ENCODE assay signal across 1 cellular context in the genomic region with DNA sequence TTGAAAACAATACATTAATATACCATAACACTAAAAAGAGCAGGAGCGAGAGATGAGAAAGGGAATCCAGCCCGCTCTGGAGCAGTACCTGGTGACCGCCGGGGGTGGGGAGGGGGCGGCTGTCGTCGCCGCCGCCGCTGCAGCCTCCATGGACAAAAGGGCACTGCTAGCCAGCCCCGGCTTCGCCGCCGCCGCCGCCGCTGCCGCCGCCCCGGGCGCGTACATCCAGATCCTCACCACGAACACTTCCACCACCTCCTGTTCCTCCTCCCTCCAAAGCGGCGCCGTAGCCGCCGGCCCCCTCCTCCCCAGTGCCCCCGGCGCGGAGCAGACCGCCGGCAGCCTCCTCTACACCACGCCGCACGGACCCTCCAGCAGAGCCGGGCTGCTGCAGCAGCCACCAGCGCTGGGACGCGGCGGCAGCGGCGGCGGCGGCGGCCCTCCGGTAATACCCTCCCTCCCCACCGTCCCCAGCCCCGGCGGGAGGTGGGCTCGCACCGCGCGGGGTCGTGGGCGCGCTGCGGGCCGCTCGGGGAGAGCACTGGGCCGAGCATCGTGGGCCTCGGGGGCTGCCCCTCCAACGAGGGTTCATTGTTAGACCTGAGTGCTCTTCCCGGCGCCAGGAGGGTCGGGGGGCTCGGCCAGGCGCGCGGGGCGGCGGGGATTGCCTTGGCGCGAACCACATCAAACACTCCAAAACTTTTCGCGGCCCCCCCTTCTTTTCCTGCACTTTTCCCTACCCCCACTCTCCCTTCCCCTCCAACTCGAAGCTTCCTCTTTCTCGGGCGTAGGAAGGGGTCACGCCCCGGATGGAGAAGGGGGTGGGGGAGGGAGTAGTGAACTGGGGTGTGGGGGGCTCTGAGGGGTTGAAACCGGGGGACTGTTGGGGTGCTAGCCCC.
TF ChIP-seq lines count a peak whose summit lies in the region.

No MANE protein-coding gene starts in this region.

TF ChIP-seq in H1, 55 proteins besides CTCF, POLR2A, EP300 and RAD21:
- TF ChIP-seq CHD2 (IDR thresholded peaks at IDR 0.05; ENCODE audit: low read length) (no peak), NRF1 (IDR thresholded peaks at IDR 0.05; ENCODE audit: low read depth, low read length) (no peak), SUZ12 (IDR thresholded peaks at IDR 0.05; ENCODE audit: low read length) (no peak), TBP (IDR thresholded peaks at IDR 0.05; ENCODE audit: low read depth, low read length) (no peak; the same call in 1 of the 2 replicates), POLR2AphosphoS5 (IDR thresholded peaks at IDR 0.05; ENCODE audit: low read depth, low read length) (peak; percentile 70), CHD7 (IDR thresholded peaks at IDR 0.05; ENCODE audit: insufficient replicate concordance, low read length) (no peak), GTF2F1 (IDR thresholded peaks at IDR 0.05; ENCODE audit: borderline replicate concordance, low read depth, low read length) (no peak), RNF2 (IDR thresholded peaks at IDR 0.05; ENCODE audit: borderline replicate concordance, low read depth, low read length, missing control alignments, poor library complexity, severe bottlenecking) (no peak), HDAC6 (IDR thresholded peaks at IDR 0.05; ENCODE audit: low read depth, low read length) (no peak), TAF7 (optimal IDR thresholded peaks at IDR 0.05; ENCODE audit: borderline replicate concordance, low read depth, low read length) (no peak), RBBP5 (IDR thresholded peaks at IDR 0.05; ENCODE audit: borderline replicate concordance, low read depth, low read length) (peak; percentile 64; the same call in 1 of the 2 replicates), SIX5 (IDR thresholded peaks at IDR 0.05; ENCODE audit: low read depth, low read length) (no peak), BCL11A (IDR thresholded peaks at IDR 0.05; ENCODE audit: low read depth in 2 of 2, low read length in 2 of 2) (no peak), GABPA (IDR thresholded peaks at IDR 0.05; ENCODE audit: borderline replicate concordance, insufficient read depth, low read length) (no peak), PHF8 (conservative IDR thresholded peaks at IDR 0.05; ENCODE audit: low read depth, low read length) (peak; percentile 62; the same call in 1 of the 2 replicates), CREB1 (IDR thresholded peaks at IDR 0.05) (no peak), SP4 (IDR thresholded peaks at IDR 0.05; ENCODE audit: low read length) (no peak), EZH2 (IDR thresholded peaks at IDR 0.05; ENCODE audit: low read depth, low read length, severe bottlenecking) (no peak), YY1 (IDR thresholded peaks at IDR 0.05; ENCODE audit: low read depth, low read length) (no peak), TAF1 (IDR thresholded peaks at IDR 0.05; ENCODE audit: low read depth, low read length) (peak; percentile 51; the same call in 1 of the 2 replicates), CHD1 (IDR thresholded peaks at IDR 0.05; ENCODE audit: low read depth, low read length) (peak; percentile 66; the same call in 1 of the 2 replicates), JUN (IDR thresholded peaks at IDR 0.05; ENCODE audit: low read depth, low read length) (no peak), TEAD4 (IDR thresholded peaks at IDR 0.05; ENCODE audit: low read depth, low read length) (no peak), RFX5 (IDR thresholded peaks at IDR 0.05; ENCODE audit: borderline replicate concordance, low read depth, low read length) (no peak), RXRA (IDR thresholded peaks at IDR 0.05; ENCODE audit: insufficient read depth, low read depth, low read length) (no peak), ATF2 (IDR thresholded peaks at IDR 0.05; ENCODE audit: low read length) (no peak), JUND (IDR thresholded peaks at IDR 0.05; ENCODE audit: low read length) (no peak), CEBPB (IDR thresholded peaks at IDR 0.05; ENCODE audit: low read depth, low read length) (no peak), ASH2L (IDR thresholded peaks at IDR 0.05; ENCODE audit: low read length) (no peak), KDM4A (IDR thresholded peaks at IDR 0.05; ENCODE audit: low read depth, low read length, severe bottlenecking) (peak; percentile 19), BRCA1 (IDR thresholded peaks at IDR 0.05; ENCODE audit: low read depth, low read length) (no peak), NANOG (IDR thresholded peaks at IDR 0.05; ENCODE audit: insufficient read depth, low read depth, low read length, poor library complexity, severe bottlenecking) (no peak)
- TF ChIP-seq, protein P1, sequence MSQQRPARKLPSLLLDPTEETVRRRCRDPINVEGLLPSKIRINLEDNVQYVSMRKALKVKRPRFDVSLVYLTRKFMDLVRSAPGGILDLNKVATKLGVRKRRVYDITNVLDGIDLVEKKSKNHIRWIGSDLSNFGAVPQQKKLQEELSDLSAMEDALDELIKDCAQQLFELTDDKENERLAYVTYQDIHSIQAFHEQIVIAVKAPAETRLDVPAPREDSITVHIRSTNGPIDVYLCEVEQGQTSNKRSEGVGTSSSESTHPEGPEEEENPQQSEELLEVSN (IDR thresholded peaks at IDR 0.05) = no peak
- TF ChIP-seq, protein P2, sequence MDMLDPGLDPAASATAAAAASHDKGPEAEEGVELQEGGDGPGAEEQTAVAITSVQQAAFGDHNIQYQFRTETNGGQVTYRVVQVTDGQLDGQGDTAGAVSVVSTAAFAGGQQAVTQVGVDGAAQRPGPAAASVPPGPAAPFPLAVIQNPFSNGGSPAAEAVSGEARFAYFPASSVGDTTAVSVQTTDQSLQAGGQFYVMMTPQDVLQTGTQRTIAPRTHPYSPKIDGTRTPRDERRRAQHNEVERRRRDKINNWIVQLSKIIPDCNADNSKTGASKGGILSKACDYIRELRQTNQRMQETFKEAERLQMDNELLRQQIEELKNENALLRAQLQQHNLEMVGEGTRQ (IDR thresholded peaks at IDR 0.05; ENCODE audit: low read length) = no peak
TF ChIP-seq in H1: peak in this region for 6.
